Comparison of ENCODE assay signal across 8 cellular contexts in genomic region chr10:100529473-100530298, GRCh38. TPM values are rescaled to one million over a fixed set of nuclear protein-coding genes. Genes with fewer than 3 reads are reported as not detected.
DNase-seq lines count a peak whose midpoint lies in the region; ATAC-seq and TF ChIP-seq lines count a peak whose summit lies in the region.

TSS of gene NDUFB8 (minus strand) at chr10:100529871. CDS start at chr10:100529851, 20 bp downstream.

- TF ChIP-seq CTCF in AG10803 (conservative IDR thresholded peaks at IDR 0.05; ENCODE audit: low read length) (no peak), PC-9 (conservative IDR thresholded peaks at IDR 0.05) (no peak), epithelial cell of esophagus (IDR thresholded peaks at IDR 0.05; ENCODE audit: insufficient read depth, low read depth, low read length, missing control alignments) (no peak), mucosa of descending colon (IDR thresholded peaks at IDR 0.05) (no peak)

- H2AFZ ChIP-seq in PC-9: peak within 1 kb of the TSS; percentile 97

- peaks cover 20% of the 10 kb centered on the region; the same call in 1 of the 2 replicates for H3K79me2 ChIP-seq in PC-9 (ENCODE audit: low read depth)

- H3K4me2 ChIP-seq in PC-9: peak within 1 kb of the TSS; percentile 84

- POLR2A ChIA-PET in PC-9 (lab: Charles Lee; ENCODE audit: unreplicated experiment): no interaction called here

- H3K4me3 ChIP-seq in AG10803 (ENCODE audit: low read length) (peak within 1 kb of the TSS; percentile 97), PC-9 (peak within 1 kb of the TSS; percentile 94), epithelial cell of esophagus (ENCODE audit: low read length) (peak within 1 kb of the TSS; percentile 89), mucosa of descending colon (peak within 1 kb of the TSS; percentile 80)
- peak within 1 kb of the TSS; percentile 80 for H3K4me3 ChIP-seq in Jurkat, Clone E6-1 (ENCODE audit: low read length)

- no peaks in the 10 kb centered on the region for H3K9me2 ChIP-seq in PC-9 (ENCODE audit: insufficient read depth)

- 0 out of 2 replicates have a peak, but pooled peaks cover 12% of the 10 kb centered on the region for H3K4me1 ChIP-seq in PC-9 (replicated peaks; ENCODE audit: insufficient read depth)
- peaks cover 10% of the 10 kb centered on the region for H3K4me1 ChIP-seq in mucosa of descending colon (ENCODE audit: low read depth)

- no peaks in the 10 kb centered on the region for H3K27me3 ChIP-seq in PC-9 (ENCODE audit: insufficient read depth, low read depth)

- BruUV-seq in PC-9 (replicated peaks; lab: Mats Ljungman, UMichigan): no TSS peak

- no peaks in the 10 kb centered on the region for H4K20me1 ChIP-seq in PC-9 (ENCODE audit: insufficient read depth)

- no peak within 1 kb of the TSS for H3K27ac ChIP-seq in PC-9

- H3K36me3 ChIP-seq in PC-9 (ENCODE audit: low read depth) (no peaks in the 10 kb centered on the region), mucosa of descending colon (ENCODE audit: low read depth) (no peaks in the 10 kb centered on the region)

- CTCF ChIA-PET in PC-9 (lab: Charles Lee): no interaction called here

- intact Hi-C loops in PC-9 (cut with micrococcal nuclease; ENCODE audit: unreplicated experiment): no loop called here
- intact Hi-C loops in mucosa of descending colon (cut with DNase I, micrococcal nuclease): no loop called here

- peak; percentile 75 for DNase-seq in AG10803 (ENCODE audit: low read depth)
- DNase-seq in Jurkat, Clone E6-1 (ENCODE audit: low read depth, low spot score): no peak
- peak; percentile 37 to 59 for DNase-seq in PC-9
- peak; percentile 85 for DNase-seq in activated T-cell treated with anti-CD3 and anti-CD28 coated beads for 4 hours
- peak; percentile 79 for DNase-seq in epithelial cell of esophagus (ENCODE audit: low read depth)
- DNase-seq in mucosa of descending colon: peak; percentile 93 to 95 (median 94)
- peak; percentile 64 to 78 for DNase-seq in stimulated activated CD8-positive, alpha-beta memory T cell treated with anti-CD3 and anti-CD28 coated beads, Interleukin-4, amount 100 ng/mL, for 1 hour (ENCODE audit: low read depth in 2 of 2, low spot score in 1 of 2)

- no peaks in the 10 kb centered on the region for H3K9me3 ChIP-seq in PC-9 (ENCODE audit: insufficient read depth, low read depth)
- no peaks in the 10 kb centered on the region for H3K9me3 ChIP-seq in mucosa of descending colon

- ATAC-seq in GM19328 (IDR thresholded peaks at IDR 0.05; ENCODE audit: unreplicated experiment): peak; percentile 74
- peak; percentile 98 for ATAC-seq in mucosa of descending colon

- H3F3A ChIP-seq in PC-9 (ENCODE audit: insufficient read depth, low read depth): no peaks in the 10 kb centered on the region

RNA-seq across cellular contexts. Expression of gene NDUFB8, which starts in this region (rescaled TPM):
- polyA plus RNA-seq in Jurkat, Clone E6-1 (2012; ENCODE audit: insufficient read depth, insufficient read length): 172 TPM
- total RNA-seq in PC-9 (2021) (85.7 and 86.0 TPM in 2 replicates), mucosa of descending colon (100 to 1,000 TPM; 169 to 222 (median 202) TPM)
